In genomic region chr6:169722362-169723199, GRCh38 we compare ENCODE assay signal across 8 cellular contexts. TPM values are rescaled to one million over a fixed set of nuclear protein-coding genes. Genes with fewer than 3 reads are reported as not detected.
DNase-seq lines count a peak whose midpoint lies in the region; ATAC-seq and TF ChIP-seq lines count a peak whose summit lies in the region.

No MANE protein-coding gene starts in this region.

- no peak for TF ChIP-seq CTCF in RWPE1 (conservative IDR thresholded peaks at IDR 0.05; ENCODE audit: low read depth)
- TF ChIP-seq CTCF in ascending aorta (IDR thresholded peaks at IDR 0.05), result no peak
- no peak for TF ChIP-seq CTCF in right atrium auricular region (IDR thresholded peaks at IDR 0.05)
- TF ChIP-seq CTCF in psoas muscle (IDR thresholded peaks at IDR 0.05), result peak; percentile 2

- H3K4me1 ChIP-seq in ascending aorta, result peaks cover 4 to 14% of the 10 kb centered on the region in 2 donors
- peaks cover 0 to 14% of the 10 kb centered on the region in 2 donors for H3K4me1 ChIP-seq in right atrium auricular region
- H3K4me1 ChIP-seq in psoas muscle, result peaks cover 31% of the 10 kb centered on the region

- ATAC-seq in HG03432 (IDR thresholded peaks at IDR 0.05; ENCODE audit: unreplicated experiment) (peak; percentile 16), psoas muscle (peak; percentile 49 to 69 (median 60)), HG02798 (IDR thresholded peaks at IDR 0.05; ENCODE audit: poor library complexity, unreplicated experiment) (no peak)

- peak overlapping the region; percentile 88 to 99 for H3K4me3 ChIP-seq in ascending aorta
- peak overlapping the region; percentile 65 to 72 for H3K4me3 ChIP-seq in right atrium auricular region
- peak overlapping the region; percentile 74 for H3K4me3 ChIP-seq in psoas muscle

- H3K9me3 ChIP-seq in ascending aorta (no peaks in the 10 kb centered on the region), right atrium auricular region (no peaks in the 10 kb centered on the region), psoas muscle (no peaks in the 10 kb centered on the region)

- no peaks in the 10 kb centered on the region for H3K36me3 ChIP-seq in ascending aorta
- H3K36me3 ChIP-seq in right atrium auricular region, result peaks cover 2% of the 10 kb centered on the region
- peaks cover 0 to 8% of the 10 kb centered on the region in 2 donors for H3K36me3 ChIP-seq in psoas muscle (ENCODE audit: insufficient read depth in 1 of 2, low read depth in 1 of 2)

- H3K27me3 ChIP-seq in ascending aorta, result no peaks in the 10 kb centered on the region
- H3K27me3 ChIP-seq in right atrium auricular region, result no peaks in the 10 kb centered on the region
- H3K27me3 ChIP-seq in psoas muscle (ENCODE audit: insufficient read depth in 3 of 3, low read length in 2 of 3), result no peaks in the 10 kb centered on the region

- POLR2A ChIA-PET in RWPE1 (lab: Yijun Ruan, JAX; ENCODE audit: low non-redundant PET), result no interaction called here

- peak overlapping the region; percentile 83 for H3K27ac ChIP-seq in RWPE1
- peak overlapping the region; percentile 88 to 98 for H3K27ac ChIP-seq in ascending aorta
- peak overlapping the region; percentile 84 to 90 for H3K27ac ChIP-seq in right atrium auricular region
- peak overlapping the region; percentile 86 for H3K27ac ChIP-seq in psoas muscle

- DNase-seq in activated T-cell treated with anti-CD3 and anti-CD28 coated beads for 1 hour (ENCODE audit: low read depth) (peak; percentile 16), activated T-cell treated with anti-CD3 and anti-CD28 coated beads for 4 hours (no peak), RWPE1 (ENCODE audit: low spot score) (peak; percentile 71), ascending aorta (ENCODE audit: low spot score in 2 of 2) (no peak), right atrium auricular region (ENCODE audit: low spot score) (no peak), psoas muscle (peak; percentile 33 to 63)

- CTCF ChIA-PET in RWPE1 (lab: Yijun Ruan, JAX), result interaction anchor here (0.8 to 0.9 kb wide), 2 partner anchors 21 to 766 kb away, joined by 3 to 5 read pairs; partner anchors contain the start of genes C6orf120 and WDR27

- intact Hi-C loops in ascending aorta (cut with DNase I), result loop anchor here (1.0 kb wide), 1 partner anchor 20 kb away; the partner anchor contains the start of genes C6orf120 and WDR27
- intact Hi-C loops in psoas muscle (cut with DNase I), result loop anchor here (2.0 to 10.0 kb wide), 2 partner anchors 20 to 832 kb away; partner anchors contain the start of genes C6orf120 (in 2 of the 2), WDR27 (in 2 of the 2), PSMB1 (in 1 of the 2) and TBP (in 1 of the 2)

- 3 to 7% (median 3%) methylated on average over 22 of the region's 22 CpGs for WGBS in psoas muscle, 3 donors

RNA-seq across cellular contexts. Expression of gene PHF10, which starts 1.7 kb away (rescaled TPM):
- total RNA-seq in ascending aorta (16.6 TPM), right atrium auricular region (10 to 100 TPM; 49.9 to 54.7 TPM), psoas muscle (10 to 100 TPM; 47.1 to 59.8 (median 50.9) TPM)
- polyA plus RNA-seq in psoas muscle, result 10 to 100 TPM; 20.2 to 66.6 (median 29.4) TPM

RNA-seq across cellular contexts. Expression of gene C6orf120, which starts 20.7 kb away (rescaled TPM):
- total RNA-seq in ascending aorta (36.2 TPM), right atrium auricular region (10 to 100 TPM; 18.0 to 19.6 TPM), psoas muscle (10 to 100 TPM; 16.5 to 23.6 (median 20.0) TPM)
- polyA plus RNA-seq in psoas muscle, result 10 to 100 TPM in 2 of 3 donors, 1 to 10 TPM in 1; 9.2 to 42.1 (median 18.7) TPM

RNA-seq across cellular contexts. Expression of gene WDR27, which starts 20.8 kb away (rescaled TPM):
- total RNA-seq in ascending aorta, result 92.7 TPM
- 1 to 10 TPM; 3.5 to 4.7 TPM for total RNA-seq in right atrium auricular region
- total RNA-seq in psoas muscle, result 10 to 100 TPM in 1 of 4 donors, 1 to 10 TPM in 3; 4.7 to 14.4 (median 5.8) TPM
- polyA plus RNA-seq in psoas muscle, result 1 to 10 TPM; 3.1 to 8.3 (median 5.5) TPM

RNA-seq across cellular contexts. Expression of gene DYNLT2, which starts 28.8 kb away (rescaled TPM):
- total RNA-seq in ascending aorta, result 0.21 TPM
- under 1 TPM; 0.20 to 0.33 TPM for total RNA-seq in right atrium auricular region
- 1 to 10 TPM in 2 of 4 donors, under 1 TPM in 2; 0.73 to 1.3 (median 0.90) TPM for total RNA-seq in psoas muscle
- polyA plus RNA-seq in psoas muscle, result 1 to 10 TPM in 2 of 3 donors, under 1 TPM in 1; 0.93 to 2.8 (median 1.4) TPM

RNA-seq across cellular contexts. Expression of gene ERMARD, which starts 28.8 kb away (rescaled TPM):
- total RNA-seq in ascending aorta, result 4.0 TPM
- 10 to 100 TPM in 1 of 2 donors, 1 to 10 TPM in 1; 8.6 to 11.2 TPM for total RNA-seq in right atrium auricular region
- 10 to 100 TPM in 3 of 4 donors, 1 to 10 TPM in 1; 9.4 to 11.8 (median 11.2) TPM for total RNA-seq in psoas muscle
- polyA plus RNA-seq in psoas muscle, result 10 to 100 TPM in 2 of 3 donors, 1 to 10 TPM in 1; 7.9 to 13.3 (median 11.4) TPM

Comparison
In these comparisons a context has a peak if more than half of its experiments do, and no peak if none do; other contexts are left out.
1. DNase-seq: peak in activated T-cell treated with anti-CD3 and anti-CD28 coated beads for 1 hour (single experiment), RWPE1 (single experiment) and psoas muscle (2 of 2); none in activated T-cell treated with anti-CD3 and anti-CD28 coated beads for 4 hours (single experiment), ascending aorta (0 of 2) and right atrium auricular region (single experiment).
2. Peak in every context shown above with its lines, with median percentiles within 50 percentile points of each other: H3K27ac ChIP-seq and H3K4me3 ChIP-seq.